In genomic region chr1:246537887-246538286, GRCh38 we compare ENCODE assay signal across 28 cellular contexts. TPM values are rescaled to one million over a fixed set of nuclear protein-coding genes. Genes with fewer than 3 reads are reported as not detected.
DNase-seq lines count a peak whose midpoint lies in the region; ATAC-seq, FAIRE-seq and TF ChIP-seq lines count a peak whose summit lies in the region.
"Had no signal": no experiment of that assay in that cellular context is flagged by ENCODE, and none has a peak within 500 bp of the region (broad histone marks: within the 10 kb centered on the region; RNA-seq: fewer than 3 reads in every experiment).

No MANE protein-coding gene starts in this region.

- no peak for FAIRE-seq in D721Med (lab: Jason Lieb, UNC)
- FAIRE-seq: astrocyte, GM12892 had no signal

- H3K36me3 ChIP-seq in right atrium auricular region (peaks cover 26% of the 10 kb centered on the region), heart left ventricle (peaks cover 0 to 40% (median 34%) of the 10 kb centered on the region in 9 donors), left lung (peaks cover 0 to 42% of the 10 kb centered on the region in 2 donors), upper lobe of right lung (peaks cover 29% of the 10 kb centered on the region)

- no peak for TF ChIP-seq POLR2A in heart left ventricle (IDR thresholded peaks at IDR 0.05)

- WGBS in heart left ventricle, 4 donors, result 94 to 100% (median 96%) methylated on average over 3 of the region's 3 CpGs

- DNase-seq in right atrium auricular region (ENCODE audit: low spot score) (peak; percentile 50), heart left ventricle (no peak), NCI-H748 (lab: John Stamatoyannopoulos, UW; ENCODE audit: unreplicated experiment) (peak; percentile 93), left lung (no peak), upper lobe of right lung (no peak), GM20000 (ENCODE audit: low spot score) (no peak), NCI-H82 treated with DMSO at 0.1 percent for 48 hours (lab: John Stamatoyannopoulos, UW; ENCODE audit: unreplicated experiment) (no peak), D721Med (ENCODE audit: insufficient read length, low spot score) (no peak)
- DNase-seq: activated B cell treated with CpG ODN at 0.5 μM for 24 hours; activated CD4-positive, alpha-beta T cell treated with anti-CD3 and anti-CD28 coated beads, Interleukin-2, amount 50 U/mL, for 4 hours; activated CD8-positive, alpha-beta memory T cell treated with anti-CD3 and anti-CD28 coated beads, Interleukin-2, amount 50 U/mL, for 4 hours; central memory CD4-positive, alpha-beta T cell; heart right ventricle; Kasumi-1; left cardiac atrium; mesenchymal stem cell; naive thymus-derived CD4-positive, alpha-beta T cell; NCI-H1048; NCI-H2107; NCI-H524; stimulated activated CD4-positive, alpha-beta T cell treated with anti-CD3 and anti-CD28 coated beads, Interleukin-2, amount 100 ng/mL, for 48 hours; stimulated activated naive B cell treated with anti-CD40 and anti-IgM and Interleukin-4, amounts not matched to agents 10 μg/mL and 1 μg/mL and 100 μg/mL, for 72 hours; T1000 had no signal

- H3K9me3 ChIP-seq in right atrium auricular region, result no peaks in the 10 kb centered on the region
- no peaks in the 10 kb centered on the region for H3K9me3 ChIP-seq in heart left ventricle
- H3K9me3 ChIP-seq in left lung, result no peaks in the 10 kb centered on the region
- H3K9me3 ChIP-seq in upper lobe of right lung, result no peaks in the 10 kb centered on the region
- H3K9me3 ChIP-seq: Caco-2, heart right ventricle had no signal

- intact Hi-C loops in heart left ventricle (cut with DNase I) (no loop called here), left lung (cut with DNase I) (no loop called here), upper lobe of right lung (cut with DNase I) (no loop called here)

- ATAC-seq in heart left ventricle (no peak), left lung (peak; percentile 70), upper lobe of right lung (peak; percentile 85)
- ATAC-seq: HCT116; heart right ventricle; left cardiac atrium; naive thymus-derived CD4-positive, alpha-beta T cell; Right ventricle myocardium inferior; stimulated activated naive B cell treated with anti-CD40 and anti-IgM and Interleukin-4, amounts not matched to agents 10 μg/mL and 1 μg/mL and 100 μg/mL, for 72 hours had no signal

- no peak overlapping the region for H3K27ac ChIP-seq in right atrium auricular region
- H3K27ac ChIP-seq in heart left ventricle, result no peak overlapping the region
- H3K27ac ChIP-seq in left lung, result no peak overlapping the region
- H3K27ac ChIP-seq in upper lobe of right lung, result peak overlapping the region; percentile 17
- H3K27ac ChIP-seq: heart right ventricle had no signal

- H3K4me1 ChIP-seq in right atrium auricular region, result no peaks in the 10 kb centered on the region
- no peaks in the 10 kb centered on the region for H3K4me1 ChIP-seq in heart left ventricle
- no peaks in the 10 kb centered on the region for H3K4me1 ChIP-seq in left lung
- no peaks in the 10 kb centered on the region for H3K4me1 ChIP-seq in upper lobe of right lung
- H3K4me1 ChIP-seq: Caco-2, heart right ventricle had no signal

- no peak overlapping the region for H3K4me3 ChIP-seq in right atrium auricular region
- no peak overlapping the region for H3K4me3 ChIP-seq in heart left ventricle
- no peak overlapping the region for H3K4me3 ChIP-seq in left lung
- H3K4me3 ChIP-seq in upper lobe of right lung, result no peak overlapping the region
- H3K4me3 ChIP-seq: heart right ventricle had no signal

- TF ChIP-seq CTCF in right atrium auricular region (IDR thresholded peaks at IDR 0.05) (no peak), heart left ventricle (IDR thresholded peaks at IDR 0.05) (no peak), left lung (IDR thresholded peaks at IDR 0.05) (no peak), upper lobe of right lung (IDR thresholded peaks at IDR 0.05) (no peak), GM20000 (IDR thresholded peaks at IDR 0.05; ENCODE audit: extremely low read depth, missing control alignments) (no peak), D721Med (IDR thresholded peaks at IDR 0.05; ENCODE audit: insufficient read depth, missing control alignments) (no peak)

- H3K27me3 ChIP-seq in right atrium auricular region (no peaks in the 10 kb centered on the region), heart left ventricle (no peaks in the 10 kb centered on the region), left lung (no peaks in the 10 kb centered on the region), upper lobe of right lung (no peaks in the 10 kb centered on the region)
- H3K27me3 ChIP-seq: heart right ventricle had no signal

RNA-seq across cellular contexts. Expression of gene TFB2M, which starts 28.2 kb away (rescaled TPM):
- total RNA-seq in right atrium auricular region, result 10 to 100 TPM in 1 of 2 donors, 1 to 10 TPM in 1; 5.5 to 12.0 TPM
- 10 to 100 TPM; 10.5 to 14.5 (median 12.8) TPM for total RNA-seq in heart left ventricle
- polyA plus RNA-seq in heart left ventricle, result 10 to 100 TPM in 1 of 2 donors, 1 to 10 TPM in 1; 4.2 to 18.6 TPM
- 1 to 10 TPM; 8.8 to 9.3 TPM for total RNA-seq in left lung
- total RNA-seq in upper lobe of right lung, result 9.4 TPM

RNA-seq across cellular contexts. Expression of gene CNST, which starts 28.4 kb away (rescaled TPM):
- total RNA-seq in right atrium auricular region, result 10 to 100 TPM; 15.6 to 19.0 TPM
- total RNA-seq in heart left ventricle, result 10 to 100 TPM; 14.0 to 23.9 (median 19.1) TPM
- polyA plus RNA-seq in heart left ventricle, result 10 to 100 TPM in 1 of 2 donors, 1 to 10 TPM in 1; 3.9 to 11.9 TPM
- 10 to 100 TPM; 20.3 to 24.0 TPM for total RNA-seq in left lung
- 29.8 TPM for total RNA-seq in upper lobe of right lung

RNA-seq across cellular contexts. Expression of gene SMYD3, which starts 30.8 kb away (rescaled TPM):
- total RNA-seq in right atrium auricular region, result 1 to 10 TPM; 7.9 to 8.5 TPM
- 10 to 100 TPM in 4 of 9 donors, 1 to 10 TPM in 5; 6.6 to 12.1 (median 9.5) TPM for total RNA-seq in heart left ventricle
- 10 to 100 TPM in 1 of 2 donors, 1 to 10 TPM in 1; 6.3 to 10.6 TPM for polyA plus RNA-seq in heart left ventricle
- 10 to 100 TPM; 29.9 to 35.1 TPM for total RNA-seq in left lung
- 27.2 TPM for total RNA-seq in upper lobe of right lung

Comparison
In these comparisons a context has a peak if more than half of its experiments do, and no peak if none do; other contexts are left out.
1. DNase-seq: peak in right atrium auricular region (single experiment) and NCI-H748 (single experiment); none in heart left ventricle (0 of 5), left lung (0 of 2), upper lobe of right lung (single experiment), GM20000 (single experiment), NCI-H82 treated with DMSO at 0.1 percent for 48 hours (single experiment) and D721Med (single experiment).
2. ATAC-seq: peak in left lung (single experiment) and upper lobe of right lung (single experiment); none in heart left ventricle (0 of 4).